Comparison of ENCODE assay signal across 1 cellular context in the genomic region with DNA sequence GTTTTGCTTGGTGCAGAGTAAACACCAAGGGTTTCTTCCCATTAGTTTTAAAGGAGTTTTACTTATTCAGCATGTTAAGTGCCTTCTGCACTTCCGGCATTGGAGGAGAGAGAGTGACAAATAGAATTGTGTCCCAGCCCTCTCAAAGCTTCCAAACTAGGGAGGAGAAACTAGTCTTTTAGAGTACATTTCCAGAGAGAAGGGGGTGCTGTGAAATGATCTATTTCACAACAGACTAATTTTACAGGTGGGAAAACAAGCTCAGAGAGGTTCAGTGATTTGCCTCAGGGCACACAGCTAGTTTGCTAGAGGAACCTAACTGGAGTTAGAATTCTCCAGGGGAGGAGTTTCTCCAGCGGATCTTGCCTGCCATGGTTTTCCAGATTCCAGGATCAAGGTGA.
TF ChIP-seq lines count a peak whose summit lies in the region.

No MANE protein-coding gene starts in this region.

TF ChIP-seq in HepG2, 621 proteins besides CTCF, POLR2A, EP300 and RAD21 (continued from another document and continues in another):
- TF ChIP-seq, protein P1, sequence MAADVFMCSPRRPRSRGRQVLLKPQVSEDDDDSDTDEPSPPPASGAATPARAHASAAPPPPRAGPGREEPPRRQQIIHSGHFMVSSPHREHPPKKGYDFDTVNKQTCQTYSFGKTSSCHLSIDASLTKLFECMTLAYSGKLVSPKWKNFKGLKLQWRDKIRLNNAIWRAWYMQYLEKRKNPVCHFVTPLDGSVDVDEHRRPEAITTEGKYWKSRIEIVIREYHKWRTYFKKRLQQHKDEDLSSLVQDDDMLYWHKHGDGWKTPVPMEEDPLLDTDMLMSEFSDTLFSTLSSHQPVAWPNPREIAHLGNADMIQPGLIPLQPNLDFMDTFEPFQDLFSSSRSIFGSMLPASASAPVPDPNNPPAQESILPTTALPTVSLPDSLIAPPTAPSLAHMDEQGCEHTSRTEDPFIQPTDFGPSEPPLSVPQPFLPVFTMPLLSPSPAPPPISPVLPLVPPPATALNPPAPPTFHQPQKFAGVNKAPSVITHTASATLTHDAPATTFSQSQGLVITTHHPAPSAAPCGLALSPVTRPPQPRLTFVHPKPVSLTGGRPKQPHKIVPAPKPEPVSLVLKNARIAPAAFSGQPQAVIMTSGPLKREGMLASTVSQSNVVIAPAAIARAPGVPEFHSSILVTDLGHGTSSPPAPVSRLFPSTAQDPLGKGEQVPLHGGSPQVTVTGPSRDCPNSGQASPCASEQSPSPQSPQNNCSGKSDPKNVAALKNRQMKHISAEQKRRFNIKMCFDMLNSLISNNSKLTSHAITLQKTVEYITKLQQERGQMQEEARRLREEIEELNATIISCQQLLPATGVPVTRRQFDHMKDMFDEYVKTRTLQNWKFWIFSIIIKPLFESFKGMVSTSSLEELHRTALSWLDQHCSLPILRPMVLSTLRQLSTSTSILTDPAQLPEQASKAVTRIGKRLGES (CRISPR knock-in tag; IDR thresholded peaks at IDR 0.05; ENCODE audit: borderline replicate concordance): 0 out of 2 replicates have a peak, but pooled peaks have one; percentile 8
- TF ChIP-seq MAFF (IDR thresholded peaks at IDR 0.05; ENCODE audit: low read depth, low read length): peak; percentile 11; the same call in 1 of the 2 replicates
- TF ChIP-seq, protein P2, sequence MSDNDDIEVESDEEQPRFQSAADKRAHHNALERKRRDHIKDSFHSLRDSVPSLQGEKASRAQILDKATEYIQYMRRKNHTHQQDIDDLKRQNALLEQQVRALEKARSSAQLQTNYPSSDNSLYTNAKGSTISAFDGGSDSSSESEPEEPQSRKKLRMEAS (IDR thresholded peaks at IDR 0.05): peak; percentile 6; the same call in 1 of the 2 replicates
- no peak for TF ChIP-seq ZNF709 (CRISPR knock-in tag; IDR thresholded peaks at IDR 0.05)
- TF ChIP-seq, protein P3, sequence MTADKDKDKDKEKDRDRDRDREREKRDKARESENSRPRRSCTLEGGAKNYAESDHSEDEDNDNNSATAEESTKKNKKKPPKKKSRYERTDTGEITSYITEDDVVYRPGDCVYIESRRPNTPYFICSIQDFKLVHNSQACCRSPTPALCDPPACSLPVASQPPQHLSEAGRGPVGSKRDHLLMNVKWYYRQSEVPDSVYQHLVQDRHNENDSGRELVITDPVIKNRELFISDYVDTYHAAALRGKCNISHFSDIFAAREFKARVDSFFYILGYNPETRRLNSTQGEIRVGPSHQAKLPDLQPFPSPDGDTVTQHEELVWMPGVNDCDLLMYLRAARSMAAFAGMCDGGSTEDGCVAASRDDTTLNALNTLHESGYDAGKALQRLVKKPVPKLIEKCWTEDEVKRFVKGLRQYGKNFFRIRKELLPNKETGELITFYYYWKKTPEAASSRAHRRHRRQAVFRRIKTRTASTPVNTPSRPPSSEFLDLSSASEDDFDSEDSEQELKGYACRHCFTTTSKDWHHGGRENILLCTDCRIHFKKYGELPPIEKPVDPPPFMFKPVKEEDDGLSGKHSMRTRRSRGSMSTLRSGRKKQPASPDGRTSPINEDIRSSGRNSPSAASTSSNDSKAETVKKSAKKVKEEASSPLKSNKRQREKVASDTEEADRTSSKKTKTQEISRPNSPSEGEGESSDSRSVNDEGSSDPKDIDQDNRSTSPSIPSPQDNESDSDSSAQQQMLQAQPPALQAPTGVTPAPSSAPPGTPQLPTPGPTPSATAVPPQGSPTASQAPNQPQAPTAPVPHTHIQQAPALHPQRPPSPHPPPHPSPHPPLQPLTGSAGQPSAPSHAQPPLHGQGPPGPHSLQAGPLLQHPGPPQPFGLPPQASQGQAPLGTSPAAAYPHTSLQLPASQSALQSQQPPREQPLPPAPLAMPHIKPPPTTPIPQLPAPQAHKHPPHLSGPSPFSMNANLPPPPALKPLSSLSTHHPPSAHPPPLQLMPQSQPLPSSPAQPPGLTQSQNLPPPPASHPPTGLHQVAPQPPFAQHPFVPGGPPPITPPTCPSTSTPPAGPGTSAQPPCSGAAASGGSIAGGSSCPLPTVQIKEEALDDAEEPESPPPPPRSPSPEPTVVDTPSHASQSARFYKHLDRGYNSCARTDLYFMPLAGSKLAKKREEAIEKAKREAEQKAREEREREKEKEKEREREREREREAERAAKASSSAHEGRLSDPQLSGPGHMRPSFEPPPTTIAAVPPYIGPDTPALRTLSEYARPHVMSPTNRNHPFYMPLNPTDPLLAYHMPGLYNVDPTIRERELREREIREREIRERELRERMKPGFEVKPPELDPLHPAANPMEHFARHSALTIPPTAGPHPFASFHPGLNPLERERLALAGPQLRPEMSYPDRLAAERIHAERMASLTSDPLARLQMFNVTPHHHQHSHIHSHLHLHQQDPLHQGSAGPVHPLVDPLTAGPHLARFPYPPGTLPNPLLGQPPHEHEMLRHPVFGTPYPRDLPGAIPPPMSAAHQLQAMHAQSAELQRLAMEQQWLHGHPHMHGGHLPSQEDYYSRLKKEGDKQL (CRISPR knock-in tag; IDR thresholded peaks at IDR 0.05; ENCODE audit: low read depth): no peak
- no peak for TF ChIP-seq SOX6 (IDR thresholded peaks at IDR 0.05)
- no peak for TF ChIP-seq SOX6 (CRISPR knock-in tag; IDR thresholded peaks at IDR 0.05)
- peak; percentile 13; the same call in 1 of the 2 replicates for TF ChIP-seq SIN3A (IDR thresholded peaks at IDR 0.05; ENCODE audit: borderline replicate concordance, low read depth, low read length)
- no peak for TF ChIP-seq CHD2 (IDR thresholded peaks at IDR 0.05; ENCODE audit: low read depth, low read length)
- no peak for TF ChIP-seq SIN3B (IDR thresholded peaks at IDR 0.05; ENCODE audit: low read length)
- TF ChIP-seq, protein P4, sequence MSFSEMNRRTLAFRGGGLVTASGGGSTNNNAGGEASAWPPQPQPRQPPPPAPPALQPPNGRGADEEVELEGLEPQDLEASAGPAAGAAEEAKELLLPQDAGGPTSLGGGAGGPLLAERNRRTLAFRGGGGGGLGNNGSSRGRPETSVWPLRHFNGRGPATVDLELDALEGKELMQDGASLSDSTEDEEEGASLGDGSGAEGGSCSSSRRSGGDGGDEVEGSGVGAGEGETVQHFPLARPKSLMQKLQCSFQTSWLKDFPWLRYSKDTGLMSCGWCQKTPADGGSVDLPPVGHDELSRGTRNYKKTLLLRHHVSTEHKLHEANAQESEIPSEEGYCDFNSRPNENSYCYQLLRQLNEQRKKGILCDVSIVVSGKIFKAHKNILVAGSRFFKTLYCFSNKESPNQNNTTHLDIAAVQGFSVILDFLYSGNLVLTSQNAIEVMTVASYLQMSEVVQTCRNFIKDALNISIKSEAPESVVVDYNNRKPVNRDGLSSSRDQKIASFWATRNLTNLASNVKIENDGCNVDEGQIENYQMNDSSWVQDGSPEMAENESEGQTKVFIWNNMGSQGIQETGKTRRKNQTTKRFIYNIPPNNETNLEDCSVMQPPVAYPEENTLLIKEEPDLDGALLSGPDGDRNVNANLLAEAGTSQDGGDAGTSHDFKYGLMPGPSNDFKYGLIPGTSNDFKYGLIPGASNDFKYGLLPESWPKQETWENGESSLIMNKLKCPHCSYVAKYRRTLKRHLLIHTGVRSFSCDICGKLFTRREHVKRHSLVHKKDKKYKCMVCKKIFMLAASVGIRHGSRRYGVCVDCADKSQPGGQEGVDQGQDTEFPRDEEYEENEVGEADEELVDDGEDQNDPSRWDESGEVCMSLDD (CRISPR knock-in tag; IDR thresholded peaks at IDR 0.05; ENCODE audit: borderline replicate concordance): no peak
- TF ChIP-seq POLR2AphosphoS2 (IDR thresholded peaks at IDR 0.05; ENCODE audit: low read depth, low read length): no peak
- TF ChIP-seq, protein P5, sequence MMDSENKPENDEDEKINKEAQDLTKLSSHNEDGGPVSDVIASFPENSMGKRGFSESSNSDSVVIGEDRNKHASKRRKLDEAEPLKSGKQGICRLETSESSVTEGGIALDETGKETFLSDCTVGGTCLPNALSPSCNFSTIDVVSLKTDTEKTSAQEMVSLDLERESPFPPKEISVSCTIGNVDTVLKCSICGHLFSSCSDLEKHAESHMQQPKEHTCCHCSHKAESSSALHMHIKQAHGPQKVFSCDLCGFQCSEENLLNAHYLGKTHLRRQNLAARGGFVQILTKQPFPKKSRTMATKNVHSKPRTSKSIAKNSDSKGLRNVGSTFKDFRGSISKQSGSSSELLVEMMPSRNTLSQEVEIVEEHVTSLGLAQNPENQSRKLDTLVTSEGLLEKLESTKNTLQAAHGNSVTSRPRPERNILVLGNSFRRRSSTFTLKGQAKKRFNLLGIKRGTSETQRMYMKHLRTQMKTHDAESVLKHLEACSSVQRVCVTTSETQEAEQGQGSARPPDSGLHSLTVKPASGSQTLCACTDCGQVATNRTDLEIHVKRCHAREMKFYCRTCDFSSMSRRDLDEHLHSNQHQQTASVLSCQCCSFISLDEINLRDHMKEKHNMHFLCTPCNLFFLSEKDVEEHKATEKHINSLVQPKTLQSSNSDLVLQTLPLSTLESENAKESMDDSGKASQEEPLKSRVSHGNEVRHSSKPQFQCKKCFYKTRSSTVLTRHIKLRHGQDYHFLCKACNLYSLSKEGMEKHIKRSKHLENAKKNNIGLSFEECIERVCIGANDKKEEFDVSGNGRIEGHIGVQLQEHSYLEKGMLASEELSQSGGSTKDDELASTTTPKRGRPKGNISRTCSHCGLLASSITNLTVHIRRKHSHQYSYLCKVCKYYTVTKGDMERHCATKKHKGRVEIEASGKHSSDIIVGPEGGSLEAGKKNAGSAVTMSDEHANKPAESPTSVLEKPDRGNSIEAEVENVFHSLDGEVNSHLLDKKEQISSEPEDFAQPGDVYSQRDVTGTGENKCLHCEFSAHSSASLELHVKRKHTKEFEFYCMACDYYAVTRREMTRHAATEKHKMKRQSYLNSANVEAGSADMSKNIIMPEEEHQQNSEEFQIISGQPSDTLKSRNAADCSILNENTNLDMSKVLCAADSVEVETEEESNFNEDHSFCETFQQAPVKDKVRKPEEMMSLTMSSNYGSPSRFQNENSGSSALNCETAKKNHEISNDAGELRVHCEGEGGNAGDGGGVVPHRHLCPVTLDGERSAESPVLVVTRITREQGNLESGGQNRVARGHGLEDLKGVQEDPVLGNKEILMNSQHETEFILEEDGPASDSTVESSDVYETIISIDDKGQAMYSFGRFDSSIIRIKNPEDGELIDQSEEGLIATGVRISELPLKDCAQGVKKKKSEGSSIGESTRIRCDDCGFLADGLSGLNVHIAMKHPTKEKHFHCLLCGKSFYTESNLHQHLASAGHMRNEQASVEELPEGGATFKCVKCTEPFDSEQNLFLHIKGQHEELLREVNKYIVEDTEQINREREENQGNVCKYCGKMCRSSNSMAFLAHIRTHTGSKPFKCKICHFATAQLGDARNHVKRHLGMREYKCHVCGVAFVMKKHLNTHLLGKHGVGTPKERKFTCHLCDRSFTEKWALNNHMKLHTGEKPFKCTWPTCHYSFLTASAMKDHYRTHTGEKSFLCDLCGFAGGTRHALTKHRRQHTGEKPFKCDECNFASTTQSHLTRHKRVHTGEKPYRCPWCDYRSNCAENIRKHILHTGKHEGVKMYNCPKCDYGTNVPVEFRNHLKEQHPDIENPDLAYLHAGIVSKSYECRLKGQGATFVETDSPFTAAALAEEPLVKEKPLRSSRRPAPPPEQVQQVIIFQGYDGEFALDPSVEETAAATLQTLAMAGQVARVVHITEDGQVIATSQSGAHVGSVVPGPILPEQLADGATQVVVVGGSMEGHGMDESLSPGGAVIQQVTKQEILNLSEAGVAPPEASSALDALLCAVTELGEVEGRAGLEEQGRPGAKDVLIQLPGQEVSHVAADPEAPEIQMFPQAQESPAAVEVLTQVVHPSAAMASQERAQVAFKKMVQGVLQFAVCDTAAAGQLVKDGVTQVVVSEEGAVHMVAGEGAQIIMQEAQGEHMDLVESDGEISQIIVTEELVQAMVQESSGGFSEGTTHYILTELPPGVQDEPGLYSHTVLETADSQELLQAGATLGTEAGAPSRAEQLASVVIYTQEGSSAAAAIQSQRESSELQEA (CRISPR knock-in tag; IDR thresholded peaks at IDR 0.05; ENCODE audit: not compliant biosample characterization): no peak
- no peak for TF ChIP-seq ZNF790 (CRISPR knock-in tag; IDR thresholded peaks at IDR 0.05; ENCODE audit: borderline replicate concordance)
- no peak for TF ChIP-seq FOXA1 (IDR thresholded peaks at IDR 0.05)
- no peak; the same call in 1 of the 2 replicates for TF ChIP-seq FOXA1 (CRISPR knock-in tag; IDR thresholded peaks at IDR 0.05)
- 0 out of 2 replicates have a peak, but pooled peaks have one; percentile 14 for TF ChIP-seq ETV5 (CRISPR knock-in tag; IDR thresholded peaks at IDR 0.05; ENCODE audit: borderline replicate concordance)
- no peak for TF ChIP-seq SNAI1 (CRISPR knock-in tag; IDR thresholded peaks at IDR 0.05; ENCODE audit: borderline replicate concordance)
- TF ChIP-seq ZNF614 (CRISPR knock-in tag; IDR thresholded peaks at IDR 0.05; ENCODE audit: borderline replicate concordance): no peak
- TF ChIP-seq TOE1 (CRISPR knock-in tag; IDR thresholded peaks at IDR 0.05): 0 out of 2 replicates have a peak, but pooled peaks have one; percentile 32
- no peak for TF ChIP-seq ZKSCAN8 (CRISPR knock-in tag; IDR thresholded peaks at IDR 0.05; ENCODE audit: borderline replicate concordance)
- TF ChIP-seq HOXA5 (CRISPR knock-in tag; IDR thresholded peaks at IDR 0.05): peak; percentile 66; the same call in 1 of the 2 replicates
- TF ChIP-seq ZNF768 (CRISPR knock-in tag; IDR thresholded peaks at IDR 0.05): peak; percentile 88; the same call in 1 of the 2 replicates
- TF ChIP-seq MBNL3 (CRISPR knock-in tag; conservative IDR thresholded peaks at IDR 0.05): no peak
- no peak for TF ChIP-seq ZNF652 (CRISPR knock-in tag; IDR thresholded peaks at IDR 0.05; ENCODE audit: borderline replicate concordance, low read depth)
- 0 out of 2 replicates have a peak, but pooled peaks have one; percentile 12 for TF ChIP-seq ATF7-NPFF (CRISPR knock-in tag; IDR thresholded peaks at IDR 0.05; ENCODE audit: low read depth)
- TF ChIP-seq JUN (CRISPR knock-in tag; IDR thresholded peaks at IDR 0.05): no peak
- no peak for TF ChIP-seq KAT2B (IDR thresholded peaks at IDR 0.05; ENCODE audit: borderline replicate concordance, low read depth, low read length)
- no peak; the same call in 1 of the 2 replicates for TF ChIP-seq KDM6A (CRISPR knock-in tag; IDR thresholded peaks at IDR 0.05; ENCODE audit: low read depth)
- TF ChIP-seq ARID2 (CRISPR knock-in tag; IDR thresholded peaks at IDR 0.05; ENCODE audit: borderline replicate concordance): 0 out of 2 replicates have a peak, but pooled peaks have one; percentile 3
- TF ChIP-seq POLR2G (IDR thresholded peaks at IDR 0.05; ENCODE audit: low read depth, low read length): peak; percentile 48
- peak; percentile 10; the same call in 1 of the 2 replicates for TF ChIP-seq MEF2D (CRISPR knock-in tag; IDR thresholded peaks at IDR 0.05)
- TF ChIP-seq SP5 (CRISPR knock-in tag; IDR thresholded peaks at IDR 0.05; ENCODE audit: borderline replicate concordance, low read depth): 0 out of 2 replicates have a peak, but pooled peaks have one; percentile 6
- no peak for TF ChIP-seq PPARG (CRISPR knock-in tag; conservative IDR thresholded peaks at IDR 0.05)
- peak; percentile 34 for TF ChIP-seq RBM22 (optimal IDR thresholded peaks at IDR 0.05; ENCODE audit: low read length)
- TF ChIP-seq MED1 (CRISPR knock-in tag; IDR thresholded peaks at IDR 0.05): peak; percentile 9; the same call in 1 of the 2 replicates
